Comparison of ENCODE assay signal across 26 cellular contexts in the genomic region with DNA sequence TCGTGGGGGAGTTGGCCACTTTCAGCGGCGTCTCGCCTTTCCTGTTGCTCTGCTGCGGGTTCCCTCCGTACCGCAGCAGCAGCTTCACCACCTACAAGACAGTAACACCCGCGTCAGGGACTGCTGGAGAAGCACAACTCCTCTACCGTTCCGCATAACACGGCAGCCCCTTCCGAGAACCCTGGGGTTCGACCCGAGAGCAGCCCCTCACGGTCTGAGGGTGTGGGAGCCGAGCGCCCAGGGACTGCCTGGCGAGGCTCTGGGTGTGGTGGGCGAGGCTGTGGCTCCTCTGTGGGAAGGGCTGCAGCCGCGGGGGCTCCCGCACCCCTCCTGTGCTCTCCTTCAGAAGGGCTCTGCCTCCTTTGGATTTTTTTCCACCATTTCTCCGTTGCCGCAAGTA.
DNase-seq lines count a peak whose midpoint lies in the region; ATAC-seq, FAIRE-seq and TF ChIP-seq lines count a peak whose summit lies in the region.
"Had no signal": no experiment of that assay in that cellular context is flagged by ENCODE, and none has a peak within 500 bp of the region (broad histone marks: within the 10 kb centered on the region; RNA-seq: fewer than 3 reads in every experiment).

No MANE protein-coding gene starts in this region.

- no peak for TF ChIP-seq EP300 in HepG2 (IDR thresholded peaks at IDR 0.05; ENCODE audit: low read depth in 2 of 2, low read length in 2 of 2)
- no peak for TF ChIP-seq EP300 in HepG2 (CRISPR knock-in tag; IDR thresholded peaks at IDR 0.05; ENCODE audit: borderline replicate concordance)

- in situ Hi-C loops in HepG2 (cut with HindIII; ENCODE audit: extremely low pct_ligation_motif_present, low pct_unique_long_range_greater_than_20kb): no loop called here

- H3K27ac ChIP-seq in HepG2 (ENCODE audit: extremely low read length, insufficient read depth, low read length) (no peak overlapping the region), right lobe of liver (no peak overlapping the region), endodermal cell (ENCODE audit: low read depth, low read length) (no peak overlapping the region)
- H3K27ac ChIP-seq: BLaER1 treated with 17β-estradiol and CSF1 and Interleukin-3, amounts not matched to agents 10 nM and 100 nM; GM23248; KMS-11; Peyer's patch had no signal

- POLR2A ChIA-PET in HepG2 (lab: Yijun Ruan, JAX): no interaction called here

- FAIRE-seq in HepG2 (lab: Jason Lieb, UNC): no peak
- FAIRE-seq: GM12878 had no signal

- CTCF ChIA-PET in HepG2 (lab: Yijun Ruan, JAX; ENCODE audit: low intra/inter-chr PET ratio, low total read pairs): no interaction called here

- no peaks in the 10 kb centered on the region for H3K27me3 ChIP-seq in HepG2 (ENCODE audit: control insufficient read depth in 1 of 2, insufficient read depth in 2 of 2, low read length in 2 of 2)
- H3K27me3 ChIP-seq in right lobe of liver: no peaks in the 10 kb centered on the region
- no peaks in the 10 kb centered on the region for H3K27me3 ChIP-seq in endodermal cell (ENCODE audit: control insufficient read depth, insufficient read depth, low read length, poor library complexity, severe bottlenecking)
- H3K27me3 ChIP-seq: BLaER1 treated with 17β-estradiol and CSF1 and Interleukin-3, amounts not matched to agents 10 nM and 100 nM; Peyer's patch had no signal

- H3K79me2 ChIP-seq in HepG2 (ENCODE audit: insufficient read depth, low read length): no peaks in the 10 kb centered on the region

- no peaks in the 10 kb centered on the region for H3K9me3 Mint-ChIP-seq in activated T-cell treated with anti-CD3 and anti-CD28 coated beads, Interleukin-2, amount 50 U/mL, for 72 hours
- no peaks in the 10 kb centered on the region for H3K9me3 Mint-ChIP-seq in endodermal cell
- H3K9me3 Mint-ChIP-seq in progenitor cell of endocrine pancreas (ENCODE audit: low read depth): no peaks in the 10 kb centered on the region

- H3K27ac Mint-ChIP-seq in activated T-cell treated with anti-CD3 and anti-CD28 coated beads, Interleukin-2, amount 50 U/mL, for 72 hours: peak overlapping the region; percentile 42
- peak overlapping the region; percentile 43 for H3K27ac Mint-ChIP-seq in endodermal cell
- peak overlapping the region; percentile 85 for H3K27ac Mint-ChIP-seq in progenitor cell of endocrine pancreas

- H3K4me1 ChIP-seq in HepG2 (ENCODE audit: insufficient read depth, low read length) (no peaks in the 10 kb centered on the region), right lobe of liver (no peaks in the 10 kb centered on the region), endodermal cell (ENCODE audit: control insufficient read depth, insufficient read depth, low read length) (peaks cover 2% of the 10 kb centered on the region)
- H3K4me1 ChIP-seq: Peyer's patch had no signal

- intact Hi-C loops in HepG2 (cut with micrococcal nuclease; ENCODE audit: unreplicated experiment): no loop called here
- intact Hi-C loops in right lobe of liver (cut with DNase I): no loop called here
- intact Hi-C loops in head of caudate nucleus (cut with DNase I): no loop called here

- H3K4me3 Mint-ChIP-seq in activated T-cell treated with anti-CD3 and anti-CD28 coated beads, Interleukin-2, amount 50 U/mL, for 72 hours: no peak overlapping the region
- H3K4me3 Mint-ChIP-seq in endodermal cell (no peak overlapping the region), progenitor cell of endocrine pancreas (ENCODE audit: low read depth) (no peak overlapping the region)
- H3K4me3 Mint-ChIP-seq: CD4-positive, alpha-beta memory T cell had no signal

- peaks cover 11% of the 10 kb centered on the region; the same call in 1 of the 2 replicates for H4K20me1 ChIP-seq in HepG2 (ENCODE audit: insufficient read depth, low read length)

- H3K4me1 Mint-ChIP-seq in activated T-cell treated with anti-CD3 and anti-CD28 coated beads, Interleukin-2, amount 50 U/mL, for 72 hours (ENCODE audit: low read depth): no peaks in the 10 kb centered on the region
- H3K4me1 Mint-ChIP-seq in endodermal cell (peaks cover 12% of the 10 kb centered on the region), progenitor cell of endocrine pancreas (ENCODE audit: low read depth) (no peaks in the 10 kb centered on the region)

- H3K9me3 ChIP-seq in HepG2 (ENCODE audit: low read length) (no peaks in the 10 kb centered on the region), right lobe of liver (no peaks in the 10 kb centered on the region), endodermal cell (ENCODE audit: control insufficient read depth, low read length) (no peaks in the 10 kb centered on the region)
- H3K9me3 ChIP-seq: BLaER1 treated with 17β-estradiol and CSF1 and Interleukin-3, amounts not matched to agents 10 nM and 100 nM; Caco-2; Peyer's patch had no signal

- H3K9ac ChIP-seq in HepG2 (ENCODE audit: insufficient read depth, low read depth, low read length) (no peak overlapping the region), endodermal cell (ENCODE audit: extremely low read depth, low read length, poor library complexity, severe bottlenecking) (no peak overlapping the region)
- H3K9ac ChIP-seq: BLaER1 treated with 17β-estradiol and CSF1 and Interleukin-3, amounts not matched to agents 10 nM and 100 nM; GM23248; KMS-11 had no signal

- no peaks in the 10 kb centered on the region for H3K27me3 Mint-ChIP-seq in activated T-cell treated with anti-CD3 and anti-CD28 coated beads, Interleukin-2, amount 50 U/mL, for 72 hours (ENCODE audit: low read depth)
- H3K27me3 Mint-ChIP-seq in endodermal cell (ENCODE audit: insufficient read depth): no peaks in the 10 kb centered on the region
- H3K27me3 Mint-ChIP-seq in progenitor cell of endocrine pancreas: no peaks in the 10 kb centered on the region
- H3K27me3 Mint-ChIP-seq: CD4-positive, alpha-beta memory T cell had no signal

- TF ChIP-seq RAD21 in HepG2 (CRISPR knock-in tag; IDR thresholded peaks at IDR 0.05): no peak

- H3K4me3 ChIP-seq in HepG2 (replicated peaks in 1 of 3; ENCODE audit: insufficient read depth in 1 of 3, low read depth in 2 of 3, low read length in 3 of 3) (no peak overlapping the region), right lobe of liver (no peak overlapping the region), endodermal cell (ENCODE audit: low read length) (no peak overlapping the region)
- H3K4me3 ChIP-seq: BLaER1 treated with 17β-estradiol and CSF1 and Interleukin-3, amounts not matched to agents 10 nM and 100 nM; GM12878; GM23248; Peyer's patch had no signal

- WGBS in HepG2 (ENCODE audit: low lambda C conversion rate): 94% methylated on average over 25 of the region's 25 CpGs
- WGBS in right lobe of liver (ENCODE audit: insufficient coverage, low coverage, low lambda C conversion rate, missing lambda C conversion rate): 89% methylated on average over 3 of the region's 25 CpGs
- 92 to 93% methylated on average over 24 to 25 of the region's 25 CpGs for WGBS in endodermal cell (ENCODE audit: insufficient coverage in 1 of 2, insufficient read length in 1 of 2), 2 experiments

- H3K36me3 Mint-ChIP-seq in activated T-cell treated with anti-CD3 and anti-CD28 coated beads, Interleukin-2, amount 50 U/mL, for 72 hours (ENCODE audit: insufficient read depth in 2 of 2): peaks cover 2 to 10% of the 10 kb centered on the region in 2 donors
- H3K36me3 Mint-ChIP-seq in endodermal cell (ENCODE audit: low read depth): peaks cover 33% of the 10 kb centered on the region
- H3K36me3 Mint-ChIP-seq in progenitor cell of endocrine pancreas (ENCODE audit: insufficient read depth): peaks cover 13% of the 10 kb centered on the region

- no peak for ATAC-seq in activated T-cell treated with anti-CD3 and anti-CD28 coated beads, Interleukin-2, amount 50 U/mL, for 72 hours (replicated peaks in 1 of 2)
- ATAC-seq in HepG2 (no peak), right lobe of liver (no peak)
- ATAC-seq: GM12878 had no signal

- TF ChIP-seq POLR2A in HepG2 (IDR thresholded peaks at IDR 0.05; ENCODE audit: insufficient read depth in 1 of 2, low read depth in 2 of 2, low read length in 2 of 2): no peak
- no peak for TF ChIP-seq POLR2A in right lobe of liver (IDR thresholded peaks at IDR 0.05)

- H2AFZ ChIP-seq in HepG2 (ENCODE audit: low read length): no peak overlapping the region
- H2AFZ ChIP-seq: GM23248 had no signal

- no peak for DNase-seq in activated T-cell treated with anti-CD3 and anti-CD28 coated beads, Interleukin-2, amount 50 U/mL, for 72 hours
- no peak for DNase-seq in activated T-cell treated with anti-CD3 and anti-CD28 coated beads for 4 hours
- no peak for DNase-seq in HepG2 (ENCODE audit: low spot score)
- no peak for DNase-seq in right lobe of liver
- DNase-seq in endodermal cell: no peak
- DNase-seq in progenitor cell of endocrine pancreas (ENCODE audit: low spot score, unreplicated experiment): no peak
- no peak for DNase-seq in head of caudate nucleus
- DNase-seq in NCI-H2196 treated with DMSO at 0.1 percent for 48 hours (lab: John Stamatoyannopoulos, UW; ENCODE audit: unreplicated experiment): no peak
- DNase-seq: 8988T; Caco-2; DMS 273 treated with DMSO at 0.1 percent for 48 hours; DND-41; GM23248; HCEC 1CT; NCI-H1105; NCI-H146; NCI-H2029 treated with DMSO at 0.1 percent for 48 hours; NCI-H345; NCI-H524; NCI-H774; NK-92 treated with Interleukin-12 subunit alpha and Interleukin-12 subunit beta, amount 100 ng/mL, for 24 hours; Peyer's patch had no signal

- no TSS peak for BruUV-seq in HepG2 (replicated peaks; lab: Mats Ljungman, UMichigan)

- H3K36me3 ChIP-seq in HepG2 (replicated peaks in 1 of 2; ENCODE audit: control insufficient read depth in 1 of 2, insufficient read depth in 2 of 2, low read length in 2 of 2): peaks cover 59 to 92% of the 10 kb centered on the region in 2 experiments
- peaks cover 0 to 58% (median 21%) of the 10 kb centered on the region in 4 donors for H3K36me3 ChIP-seq in right lobe of liver
- peaks cover 70% of the 10 kb centered on the region for H3K36me3 ChIP-seq in endodermal cell (ENCODE audit: control insufficient read depth, insufficient read depth, low read length)

- H3K4me2 ChIP-seq in HepG2 (ENCODE audit: low read depth, low read length): no peak overlapping the region
- H3K4me2 ChIP-seq: BLaER1 treated with 17β-estradiol and CSF1 and Interleukin-3, amounts not matched to agents 10 nM and 100 nM; KMS-11 had no signal

- no peak for TF ChIP-seq CTCF in HepG2 (CRISPR knock-in tag; IDR thresholded peaks at IDR 0.05)
- no peak for TF ChIP-seq CTCF in right lobe of liver (IDR thresholded peaks at IDR 0.05)
- no peak for TF ChIP-seq CTCF in endodermal cell (conservative IDR thresholded peaks at IDR 0.05)
- no peak for TF ChIP-seq CTCF in progenitor cell of endocrine pancreas (IDR thresholded peaks at IDR 0.05; ENCODE audit: unreplicated experiment)

TF ChIP-seq in HepG2, 621 proteins besides CTCF, POLR2A, EP300 and RAD21:
- TF ChIP-seq ARID2 (CRISPR knock-in tag; IDR thresholded peaks at IDR 0.05; ENCODE audit: borderline replicate concordance) (no peak), FOXA1 (IDR thresholded peaks at IDR 0.05) (no peak), FOXA1 (CRISPR knock-in tag; IDR thresholded peaks at IDR 0.05) (no peak), SNRNP70 (IDR thresholded peaks at IDR 0.05; ENCODE audit: low read depth, low read length) (no peak), RBM22 (optimal IDR thresholded peaks at IDR 0.05; ENCODE audit: low read length) (peak; percentile 10), AGO2 (optimal IDR thresholded peaks at IDR 0.05; ENCODE audit: low read depth, low read length) (peak; percentile 91), ZNF264 (CRISPR knock-in tag; IDR thresholded peaks at IDR 0.05) (no peak), TCF7L2 (IDR thresholded peaks at IDR 0.05; ENCODE audit: low read depth, low read length) (no peak)
